27 cellular contexts compared by ENCODE assay signal in genomic region chr9:1791191-1791590, GRCh38.
DNase-seq lines count a peak whose midpoint lies in the region; ATAC-seq lines count a peak whose summit lies in the region.
"Had no signal": no experiment of that assay in that cellular context is flagged by ENCODE, and none has a peak within 500 bp of the region (broad histone marks: within the 10 kb centered on the region; RNA-seq: fewer than 3 reads in every experiment).

No MANE protein-coding gene starts in this region.

- ATAC-seq in stimulated activated effector memory CD8-positive, alpha-beta T cell treated with anti-CD3 and anti-CD28 coated beads, Interleukin-12 subunit alpha, Interleukin-12 subunit beta, amount 100 ng/mL, for 72 hours: peak; percentile 31
- ATAC-seq: A549; CD8-positive, alpha-beta T cell had no signal

- no peak overlapping the region for H3K4me3 Mint-ChIP-seq in stimulated activated effector memory CD8-positive, alpha-beta T cell treated with anti-CD3 and anti-CD28 coated beads, Interleukin-12 subunit alpha, Interleukin-12 subunit beta, amount 100 ng/mL, for 72 hours
- H3K4me3 Mint-ChIP-seq: B cell; CD14-positive monocyte; CD4-positive, alpha-beta memory T cell; CD4-positive, alpha-beta T cell; CD4-positive, CD25-positive, alpha-beta regulatory T cell; CD8-positive, alpha-beta memory T cell; CD8-positive, alpha-beta T cell had no signal

- no peak overlapping the region for H3K27ac Mint-ChIP-seq in stimulated activated effector memory CD8-positive, alpha-beta T cell treated with anti-CD3 and anti-CD28 coated beads, Interleukin-12 subunit alpha, Interleukin-12 subunit beta, amount 100 ng/mL, for 72 hours
- H3K27ac Mint-ChIP-seq: B cell; CD14-positive monocyte; CD4-positive, alpha-beta memory T cell; CD4-positive, alpha-beta T cell; CD4-positive, CD25-positive, alpha-beta regulatory T cell; CD8-positive, alpha-beta T cell had no signal

- no peaks in the 10 kb centered on the region for H3K36me3 Mint-ChIP-seq in stimulated activated effector memory CD8-positive, alpha-beta T cell treated with anti-CD3 and anti-CD28 coated beads, Interleukin-12 subunit alpha, Interleukin-12 subunit beta, amount 100 ng/mL, for 72 hours
- H3K36me3 Mint-ChIP-seq: CD14-positive monocyte; CD4-positive, alpha-beta memory T cell; CD4-positive, CD25-positive, alpha-beta regulatory T cell; CD8-positive, alpha-beta memory T cell; CD8-positive, alpha-beta T cell had no signal

- intact Hi-C loops in head of caudate nucleus (cut with DNase I): no loop called here

- no peaks in the 10 kb centered on the region for H3K4me1 Mint-ChIP-seq in stimulated activated effector memory CD8-positive, alpha-beta T cell treated with anti-CD3 and anti-CD28 coated beads, Interleukin-12 subunit alpha, Interleukin-12 subunit beta, amount 100 ng/mL, for 72 hours
- H3K4me1 Mint-ChIP-seq: B cell; CD14-positive monocyte; CD4-positive, alpha-beta memory T cell; CD4-positive, CD25-positive, alpha-beta regulatory T cell; CD8-positive, alpha-beta memory T cell had no signal

- DNase-seq in head of caudate nucleus (peak in 33 of 42 donors; percentile 1 to 86 (median 23)), T1000 (lab: John Stamatoyannopoulos, UW) (no peak)
- no peak for DNase-seq in stimulated activated effector memory CD8-positive, alpha-beta T cell treated with anti-CD3 and anti-CD28 coated beads, Interleukin-12 subunit alpha, Interleukin-12 subunit beta, amount 100 ng/mL, for 72 hours (ENCODE audit: low spot score in 2 of 2)
- DNase-seq in activated CD8-positive, alpha-beta memory T cell treated with anti-CD3 and anti-CD28 coated beads for 24 hours: no peak
- DNase-seq: 8988T; ACHN; AML-193; BE2C; C1 segment of cervical spinal cord; Caco-2; Calu3; CD4-positive, alpha-beta memory T cell; CD4-positive, alpha-beta T cell; CD4-positive, CD25-positive, alpha-beta regulatory T cell; CD8-positive, alpha-beta memory T cell; CD8-positive, alpha-beta T cell; COR-L47; DMS 273 treated with DMSO at 0.1 percent for 48 hours; DMS153; DMS53; DMS79; DMS79 treated with DMSO at 0.1 percent for 48 hours; DND-41; EL had no signal

- H3K9me3 Mint-ChIP-seq in stimulated activated effector memory CD8-positive, alpha-beta T cell treated with anti-CD3 and anti-CD28 coated beads, Interleukin-12 subunit alpha, Interleukin-12 subunit beta, amount 100 ng/mL, for 72 hours: no peaks in the 10 kb centered on the region
- H3K9me3 Mint-ChIP-seq: CD4-positive, alpha-beta memory T cell; CD4-positive, alpha-beta T cell; CD8-positive, alpha-beta memory T cell; CD8-positive, alpha-beta T cell had no signal

Comparison
In these comparisons a context has a peak if more than half of its experiments do, and no peak if none do; other contexts are left out.
1. DNase-seq: peak in head of caudate nucleus (33 of 42); none in stimulated activated effector memory CD8-positive, alpha-beta T cell treated with anti-CD3 and anti-CD28 coated beads, Interleukin-12 subunit alpha, Interleukin-12 subunit beta, amount 100 ng/mL, for 72 hours (0 of 2), activated CD8-positive, alpha-beta memory T cell treated with anti-CD3 and anti-CD28 coated beads for 24 hours (single experiment) and T1000 (single experiment).